In genomic region chr1:78831731-78832360, GRCh38 we compare ENCODE assay signal across 14 cellular contexts.
DNase-seq lines count a peak whose midpoint lies in the region; ATAC-seq, FAIRE-seq and TF ChIP-seq lines count a peak whose summit lies in the region.
"Had no signal": no experiment of that assay in that cellular context is flagged by ENCODE, and none has a peak within 500 bp of the region (broad histone marks: within the 10 kb centered on the region; RNA-seq: fewer than 3 reads in every experiment).

No MANE protein-coding gene starts in this region.

- 80 to 82% (median 80%) methylated on average over 3 of the region's 3 CpGs for WGBS in ovary, 3 donors
- WGBS in trophoblast cell (ENCODE audit: extremely low coverage, insufficient coverage, insufficient read length), result no CpG with 5 or more reads among the region's 3 CpGs

- H4K8ac ChIP-seq in trophoblast cell (ENCODE audit: low read depth, low read length), result no peak overlapping the region

- no peak overlapping the region for H2BK12ac ChIP-seq in trophoblast cell (ENCODE audit: low read length)

- H3K14ac ChIP-seq in trophoblast cell (ENCODE audit: low read length), result no peak overlapping the region

- H3K36me3 ChIP-seq in adipocyte (ENCODE audit: control insufficient read depth, insufficient read depth, low read length, severe bottlenecking), result no peaks in the 10 kb centered on the region
- no peaks in the 10 kb centered on the region for H3K36me3 ChIP-seq in keratinocyte (ENCODE audit: control insufficient read depth in 2 of 2, extremely low read depth in 1 of 2, insufficient read depth in 2 of 2, low read length in 2 of 2)
- no peaks in the 10 kb centered on the region for H3K36me3 ChIP-seq in ovary
- no peaks in the 10 kb centered on the region for H3K36me3 ChIP-seq in trophoblast cell (ENCODE audit: control insufficient read depth in 1 of 2, insufficient read depth in 2 of 2, low read length in 2 of 2)
- H3K36me3 ChIP-seq: gastroesophageal sphincter, transverse colon had no signal

- peak overlapping the region; percentile 18 for H2AFZ ChIP-seq in keratinocyte (ENCODE audit: control insufficient read depth, low read length)
- H2AFZ ChIP-seq in trophoblast cell (ENCODE audit: insufficient read depth, low read length, poor library complexity), result no peak overlapping the region

- peak; percentile 90 for FAIRE-seq in keratinocyte (lab: Jason Lieb, UNC)

- H3K4me2 ChIP-seq in keratinocyte (ENCODE audit: control insufficient read depth, extremely low read depth, insufficient read depth, low read depth, low read length), result peak overlapping the region; percentile 60
- H3K4me2 ChIP-seq in trophoblast cell (ENCODE audit: low read length), result no peak overlapping the region

- TF ChIP-seq EP300 in ovary (IDR thresholded peaks at IDR 0.05), result no peak

- dilution Hi-C loops in keratinocyte (cut with MboI; ENCODE audit: extremely low pct_ligation_motif_present, low sequenced_read_pairs), result no loop called here

- no peak for TF ChIP-seq POLR2A in ovary (IDR thresholded peaks at IDR 0.05)

- H3K9ac ChIP-seq in adipocyte (ENCODE audit: low read length), result no peak overlapping the region
- H3K9ac ChIP-seq in keratinocyte (ENCODE audit: control insufficient read depth, extremely low read depth, insufficient read depth, low read length), result no peak overlapping the region
- H3K9ac ChIP-seq in trophoblast cell (ENCODE audit: low read length), result no peak overlapping the region

- H2BK5ac ChIP-seq in trophoblast cell (ENCODE audit: low read depth, low read length, poor library complexity), result no peak overlapping the region

- H4K12ac ChIP-seq in trophoblast cell (ENCODE audit: low read depth, low read length), result no peak overlapping the region

- H3K18ac ChIP-seq in trophoblast cell (ENCODE audit: low read length), result no peak overlapping the region

- DNase-seq in COLO829 (ENCODE audit: low spot score) (peak; percentile 76), adipocyte (ENCODE audit: low read depth) (peak; percentile 89), keratinocyte (ENCODE audit: low read depth, low spot score) (peak; percentile 76), ovary (no peak), trophoblast cell (no peak), head of caudate nucleus (no peak)
- DNase-seq: activated CD4-positive, CD25-positive, alpha-beta regulatory T cell treated with anti-CD3 and anti-CD28 coated beads, Interleukin-2, amount 50 U/mL, for 72 hours; DMS153; OCI-M1; stimulated activated CD4-positive, alpha-beta T cell treated with anti-CD3 and anti-CD28 coated beads, Interleukin-4, amount 100 ng/mL, for 1 hour; transverse colon had no signal

- no peaks in the 10 kb centered on the region for H3K9me1 ChIP-seq in keratinocyte (ENCODE audit: control insufficient read depth, extremely low read depth, insufficient read depth, low read length)

- TF ChIP-seq CTCF in keratinocyte (optimal IDR thresholded peaks at IDR 0.05 in 1 of 3, IDR thresholded peaks at IDR 0.05 in 1 of 3, conservative IDR thresholded peaks at IDR 0.05 in 1 of 3; ENCODE audit: extremely low read depth in 1 of 3, insufficient read depth in 2 of 3, low read length in 3 of 3) (no peak), ovary (IDR thresholded peaks at IDR 0.05) (no peak)

- no peak overlapping the region for H3K4ac ChIP-seq in trophoblast cell (ENCODE audit: low read depth, low read length)

- H3K27ac ChIP-seq in keratinocyte (ENCODE audit: control insufficient read depth, insufficient read depth, low read length), result peak overlapping the region; percentile 47
- H3K27ac ChIP-seq in ovary, result no peak overlapping the region
- H3K27ac ChIP-seq in trophoblast cell (ENCODE audit: low read depth, low read length), result no peak overlapping the region
- H3K27ac ChIP-seq: gastroesophageal sphincter, transverse colon had no signal

- no peak overlapping the region for H4K91ac ChIP-seq in trophoblast cell (ENCODE audit: low read depth, low read length)

- no peak overlapping the region for H2AK5ac ChIP-seq in trophoblast cell (ENCODE audit: low read length)

- H3K4me1 ChIP-seq in adipocyte (ENCODE audit: control insufficient read depth, insufficient read depth, low read length) (peaks cover 28% of the 10 kb centered on the region), keratinocyte (ENCODE audit: control insufficient read depth, extremely low read depth, insufficient read depth, low read length) (peaks cover 30% of the 10 kb centered on the region), ovary (ENCODE audit: insufficient read depth) (no peaks in the 10 kb centered on the region), trophoblast cell (ENCODE audit: control insufficient read depth in 1 of 2, insufficient read depth in 2 of 2, low read length in 2 of 2) (peaks cover 0 to 2% of the 10 kb centered on the region in 2 experiments)
- H3K4me1 ChIP-seq: gastroesophageal sphincter had no signal

- H4K20me1 ChIP-seq in keratinocyte (ENCODE audit: control insufficient read depth, extremely low read depth, insufficient read depth, low read length), result no peaks in the 10 kb centered on the region

- ATAC-seq in HG02981 (IDR thresholded peaks at IDR 0.05; ENCODE audit: unreplicated experiment), result peak; percentile 36
- no peak for ATAC-seq in GM21360 (IDR thresholded peaks at IDR 0.05; ENCODE audit: unreplicated experiment)
- ATAC-seq: gastroesophageal sphincter had no signal

- no peaks in the 10 kb centered on the region for H3K79me2 ChIP-seq in keratinocyte (ENCODE audit: control insufficient read depth, insufficient read depth, low read length)
- no peaks in the 10 kb centered on the region for H3K79me2 ChIP-seq in trophoblast cell (ENCODE audit: control insufficient read depth, insufficient read depth, low read length, poor library complexity)

- no peaks in the 10 kb centered on the region for H3K79me1 ChIP-seq in trophoblast cell (ENCODE audit: low read length)

- H3K9me3 ChIP-seq in adipocyte (ENCODE audit: control insufficient read depth, low read length) (no peaks in the 10 kb centered on the region), keratinocyte (ENCODE audit: control insufficient read depth, low read depth, low read length) (no peaks in the 10 kb centered on the region), ovary (no peaks in the 10 kb centered on the region), trophoblast cell (ENCODE audit: insufficient read depth, low read depth, low read length) (no peaks in the 10 kb centered on the region)
- H3K9me3 ChIP-seq: gastroesophageal sphincter, transverse colon had no signal

- H2BK120ac ChIP-seq in trophoblast cell (ENCODE audit: insufficient read depth, low read length, poor library complexity), result no peak overlapping the region

- H3K27me3 ChIP-seq in adipocyte (replicated peaks; ENCODE audit: control insufficient read depth, insufficient read depth, low read length) (no peaks in the 10 kb centered on the region), keratinocyte (ENCODE audit: control insufficient read depth, extremely low read depth, insufficient read depth, low read length) (no peaks in the 10 kb centered on the region), ovary (no peaks in the 10 kb centered on the region), trophoblast cell (ENCODE audit: insufficient read depth, low read length) (no peaks in the 10 kb centered on the region)
- H3K27me3 ChIP-seq: gastroesophageal sphincter, transverse colon had no signal

- intact Hi-C loops in ovary (cut with DNase I) (no loop called here), head of caudate nucleus (cut with DNase I) (no loop called here)

- H3K23ac ChIP-seq in trophoblast cell (ENCODE audit: low read length), result no peak overlapping the region

- H3K4me3 ChIP-seq in adipocyte (ENCODE audit: low read length) (no peak overlapping the region), keratinocyte (ENCODE audit: control insufficient read depth in 2 of 3, extremely low read depth in 1 of 3, insufficient read depth in 2 of 3, low read depth in 1 of 3, low read length in 3 of 3) (no peak overlapping the region), ovary (no peak overlapping the region), trophoblast cell (ENCODE audit: low read depth, low read length) (no peak overlapping the region)
- H3K4me3 ChIP-seq: gastroesophageal sphincter, transverse colon had no signal

Comparison
In these comparisons a context has a peak if more than half of its experiments do, and no peak if none do; other contexts are left out.
1. DNase-seq: peak in COLO829 (single experiment), adipocyte (single experiment) and keratinocyte (single experiment); none in ovary (0 of 5), trophoblast cell (0 of 2) and head of caudate nucleus (0 of 42).